19 cellular contexts compared by ENCODE assay signal in genomic region chrX:47587091-47587891, GRCh38.
"Had no signal": no experiment of that assay in that cellular context is flagged by ENCODE, and none has a peak within 500 bp of the region (broad histone marks: within the 10 kb centered on the region; RNA-seq: fewer than 3 reads in every experiment).

No MANE protein-coding gene starts in this region.

- H3K4me1 ChIP-seq: heart right ventricle, neural progenitor cell, thyroid gland, uterus had no signal

- FAIRE-seq: frontal cortex, kidney, small intestine had no signal

- H3K9me3 Mint-ChIP-seq: activated CD4-positive, alpha-beta memory T cell treated with anti-CD3 and anti-CD28 coated beads, Interleukin-2, amount 10 ng/mL, durations not matched to agents 7 days and 5 days; dendritic cell treated with granulocyte-macrophage colony-stimulating factor and Interleukin-4, amounts not matched to agents 40 ng/mL and 50 ng/mL, for 4 days; T-cell had no signal

- H3K4me2 ChIP-seq: neural progenitor cell had no signal

- H3K27ac Mint-ChIP-seq: activated CD4-positive, alpha-beta memory T cell treated with anti-CD3 and anti-CD28 coated beads, Interleukin-2, amount 10 ng/mL, durations not matched to agents 7 days and 5 days; dendritic cell treated with granulocyte-macrophage colony-stimulating factor and Interleukin-4, amounts not matched to agents 40 ng/mL and 50 ng/mL, for 4 days; endodermal cell; neural progenitor cell had no signal

- ATAC-seq: left ventricle myocardium superior, right cardiac atrium, T-cell had no signal

- H2AFZ ChIP-seq: neural progenitor cell had no signal

- H3K9ac ChIP-seq: neural progenitor cell had no signal

- H3K36me3 ChIP-seq: neural progenitor cell, thyroid gland, uterus had no signal

- H3K9me3 ChIP-seq: esophagus muscularis mucosa, heart right ventricle, thyroid gland, uterus had no signal

- H3K27me3 ChIP-seq: esophagus muscularis mucosa, heart right ventricle, neural progenitor cell, thyroid gland, uterus had no signal

- H3K27ac ChIP-seq: esophagus muscularis mucosa, heart right ventricle, neural progenitor cell, thyroid gland, uterus, VCaP had no signal

- H3K4me3 ChIP-seq: esophagus muscularis mucosa, heart right ventricle, neural progenitor cell, thyroid gland, uterus had no signal

- H3K27me3 Mint-ChIP-seq: activated CD4-positive, alpha-beta memory T cell treated with anti-CD3 and anti-CD28 coated beads, Interleukin-2, amount 10 ng/mL, durations not matched to agents 7 days and 5 days; T-cell had no signal

- H3K4me3 Mint-ChIP-seq: activated CD4-positive, alpha-beta memory T cell treated with anti-CD3 and anti-CD28 coated beads, Interleukin-2, amount 10 ng/mL, durations not matched to agents 7 days and 5 days; dendritic cell treated with granulocyte-macrophage colony-stimulating factor and Interleukin-4, amounts not matched to agents 40 ng/mL and 50 ng/mL, for 4 days; endodermal cell; neural progenitor cell; T-cell had no signal

- DNase-seq: activated CD4-positive, alpha-beta memory T cell treated with anti-CD3 and anti-CD28 coated beads, Interleukin-2, amount 10 ng/mL, durations not matched to agents 7 days and 5 days; activated CD8-positive, alpha-beta memory T cell treated with anti-CD3 and anti-CD28 coated beads, Interleukin-2, amount 50 U/mL, for 4 hours; activated naive CD4-positive, alpha-beta T cell; central memory CD4-positive, alpha-beta T cell; endodermal cell; heart right ventricle; kidney; left ventricle myocardium superior; small intestine; T-cell; T1000; thyroid gland; uterus had no signal
